In genomic region chr11:72243567-72244316, GRCh38 we compare ENCODE assay signal across 1 cellular context.
TF ChIP-seq lines count a peak whose summit lies in the region.

TSS of gene PHOX2A (minus strand) at chr11:72244176. CDS start at chr11:72244004, 172 bp downstream.

TF ChIP-seq in H1, 55 proteins besides CTCF, POLR2A, EP300 and RAD21:
- peak; percentile 83 for TF ChIP-seq SUZ12 (IDR thresholded peaks at IDR 0.05; ENCODE audit: low read length)
- TF ChIP-seq YY1 (IDR thresholded peaks at IDR 0.05; ENCODE audit: low read depth, low read length), result peak; percentile 38; the same call in 1 of the 2 replicates
- TF ChIP-seq SIRT6 (IDR thresholded peaks at IDR 0.05; ENCODE audit: low read length), result no peak
- no peak for TF ChIP-seq MAFK (IDR thresholded peaks at IDR 0.05; ENCODE audit: low read depth, low read length)
- no peak for TF ChIP-seq RNF2 (IDR thresholded peaks at IDR 0.05; ENCODE audit: borderline replicate concordance, low read depth, low read length, missing control alignments, poor library complexity, severe bottlenecking)
- peak; percentile 10; the same call in 1 of the 2 replicates for TF ChIP-seq PHF8 (conservative IDR thresholded peaks at IDR 0.05; ENCODE audit: low read depth, low read length)
- TF ChIP-seq KDM4A (IDR thresholded peaks at IDR 0.05; ENCODE audit: low read depth, low read length, severe bottlenecking), result peak; percentile 37
- 0 out of 2 replicates have a peak, but pooled peaks have one; percentile 36 for TF ChIP-seq TBP (IDR thresholded peaks at IDR 0.05; ENCODE audit: low read depth, low read length)
- no peak for TF ChIP-seq SP4 (IDR thresholded peaks at IDR 0.05; ENCODE audit: low read length)
- TF ChIP-seq, protein P1, sequence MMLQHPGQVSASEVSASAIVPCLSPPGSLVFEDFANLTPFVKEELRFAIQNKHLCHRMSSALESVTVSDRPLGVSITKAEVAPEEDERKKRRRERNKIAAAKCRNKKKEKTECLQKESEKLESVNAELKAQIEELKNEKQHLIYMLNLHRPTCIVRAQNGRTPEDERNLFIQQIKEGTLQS (IDR thresholded peaks at IDR 0.05; ENCODE audit: insufficient read depth, low read depth, low read length), result no peak
- TF ChIP-seq EZH2 (IDR thresholded peaks at IDR 0.05; ENCODE audit: low read depth, low read length, severe bottlenecking), result peak; percentile 80
- TF ChIP-seq CHD1 (IDR thresholded peaks at IDR 0.05; ENCODE audit: low read depth, low read length), result no peak
